12 cellular contexts compared by ENCODE assay signal in genomic region chr2:47654790-47655562, GRCh38.
DNase-seq lines count a peak whose midpoint lies in the region; ATAC-seq and FAIRE-seq lines count a peak whose summit lies in the region.
"Had no signal": no experiment of that assay in that cellular context is flagged by ENCODE, and none has a peak within 500 bp of the region (broad histone marks: within the 10 kb centered on the region; RNA-seq: fewer than 3 reads in every experiment).

No MANE protein-coding gene starts in this region.

- H3K36me3 ChIP-seq in small intestine (ENCODE audit: control insufficient read depth in 2 of 2, insufficient read depth in 2 of 2, low read length in 2 of 2): no peaks in the 10 kb centered on the region

- H3K4me1 ChIP-seq in small intestine (ENCODE audit: control insufficient read depth in 2 of 2, insufficient read depth in 1 of 2, low read depth in 1 of 2, low read length in 1 of 2): no peaks in the 10 kb centered on the region

- no peak for FAIRE-seq in small intestine (lab: Jason Lieb, UNC)

- H3K27me3 ChIP-seq in small intestine (ENCODE audit: control insufficient read depth in 2 of 2, insufficient read depth in 2 of 2, low read length in 2 of 2): no peaks in the 10 kb centered on the region

- ATAC-seq in HG02943 (IDR thresholded peaks at IDR 0.05; ENCODE audit: low read depth, unreplicated experiment) (peak; percentile 88), sciatic nerve (peak; percentile 25)

- no peaks in the 10 kb centered on the region for H3K9me3 ChIP-seq in small intestine (ENCODE audit: control insufficient read depth, low read depth)

- peak; percentile 64 to 97 (median 73) for DNase-seq in NCI-H1417 (lab: John Stamatoyannopoulos, UW)
- DNase-seq in NCI-H1417 treated with DMSO at 0.1 percent for 48 hours (lab: John Stamatoyannopoulos, UW): no peak
- DNase-seq in NCI-H510A treated with DMSO at 0.1 percent for 48 hours (lab: John Stamatoyannopoulos, UW): peak; percentile 81
- peak; percentile 36 for DNase-seq in sciatic nerve (ENCODE audit: low spot score)
- DNase-seq in midbrain (lab: John Stamatoyannopoulos, UW): no peak
- DNase-seq in stimulated activated CD4-positive, alpha-beta T cell treated with anti-CD3 and anti-CD28 coated beads, Interleukin-4, amount 100 ng/mL, for 24 hours: no peak
- DNase-seq in small intestine: no peak
- DNase-seq: amniotic stem cell; stimulated activated naive CD4-positive, alpha-beta T cell treated with Interleukin-2 at 50 U/mL for 16 hours had no signal

- H3K4me3 ChIP-seq in small intestine (ENCODE audit: low read depth in 1 of 2, low read length in 2 of 2): no peak overlapping the region

- WGBS in small intestine, 3 donors: 48 to 61% (median 49%) methylated on average over 15 of the region's 15 CpGs

- intact Hi-C loops in sciatic nerve (cut with DNase I): no loop called here

- H3K27ac ChIP-seq in small intestine (ENCODE audit: low read depth in 1 of 2, low read length in 1 of 2): no peak overlapping the region
- H3K27ac ChIP-seq: 22Rv1, KMS-11 had no signal

Comparison
In these comparisons a context has a peak if more than half of its experiments do, and no peak if none do; other contexts are left out.
1. DNase-seq: peak in NCI-H1417 (3 of 3), NCI-H510A treated with DMSO at 0.1 percent for 48 hours (single experiment) and sciatic nerve (single experiment); none in NCI-H1417 treated with DMSO at 0.1 percent for 48 hours (single experiment), midbrain (single experiment), stimulated activated CD4-positive, alpha-beta T cell treated with anti-CD3 and anti-CD28 coated beads, Interleukin-4, amount 100 ng/mL, for 24 hours (single experiment) and small intestine (single experiment).